In genomic region chr11:122306776-122307479, GRCh38 we compare ENCODE assay signal across 20 cellular contexts.
DNase-seq lines count a peak whose midpoint lies in the region; ATAC-seq lines count a peak whose summit lies in the region.
"Had no signal": no experiment of that assay in that cellular context is flagged by ENCODE, and none has a peak within 500 bp of the region (broad histone marks: within the 10 kb centered on the region; RNA-seq: fewer than 3 reads in every experiment).

No MANE protein-coding gene starts in this region.

- no peaks in the 10 kb centered on the region for H3K27me3 ChIP-seq in CD4-positive, alpha-beta memory T cell (ENCODE audit: insufficient read depth, low read length)
- H3K27me3 ChIP-seq: gastrocnemius medialis had no signal

- no peaks in the 10 kb centered on the region for H3K9me3 Mint-ChIP-seq in CD4-positive, alpha-beta memory T cell
- H3K9me3 Mint-ChIP-seq: naive B cell had no signal

- no peak for ATAC-seq in HG02763 (IDR thresholded peaks at IDR 0.05; ENCODE audit: unreplicated experiment)
- no peak for ATAC-seq in GM21529 (IDR thresholded peaks at IDR 0.05; ENCODE audit: unreplicated experiment)
- no peak for ATAC-seq in HG02610 (IDR thresholded peaks at IDR 0.05; ENCODE audit: unreplicated experiment)
- ATAC-seq: gastrocnemius medialis had no signal

- peaks cover 0 to 4% of the 10 kb centered on the region in 2 donors for H3K27me3 Mint-ChIP-seq in CD4-positive, alpha-beta memory T cell

- no peaks in the 10 kb centered on the region for H3K36me3 Mint-ChIP-seq in CD4-positive, alpha-beta memory T cell
- H3K36me3 Mint-ChIP-seq: activated naive CD8-positive, alpha-beta T cell; naive B cell had no signal

- no peak overlapping the region for H3K27ac Mint-ChIP-seq in CD4-positive, alpha-beta memory T cell
- H3K27ac Mint-ChIP-seq: activated naive CD8-positive, alpha-beta T cell; naive B cell had no signal

- intact Hi-C loops in CD4-positive, alpha-beta memory T cell (cut with micrococcal nuclease) = no loop called here

- no peaks in the 10 kb centered on the region for H3K36me3 ChIP-seq in CD4-positive, alpha-beta memory T cell (ENCODE audit: insufficient read depth, low read length)
- H3K36me3 ChIP-seq: gastrocnemius medialis had no signal

- H3K27ac ChIP-seq in caudate nucleus (ENCODE audit: low read depth, low read length) = peak overlapping the region; percentile 48
- no peak overlapping the region for H3K27ac ChIP-seq in CD4-positive, alpha-beta memory T cell (ENCODE audit: low read depth, low read length)
- H3K27ac ChIP-seq: gastrocnemius medialis, parathyroid adenoma had no signal

- POLR2A ChIA-PET in CD4-positive, alpha-beta memory T cell (lab: Charles Lee; ENCODE audit: partially characterized antibody) = no interaction called here

- no peaks in the 10 kb centered on the region for H3K4me1 ChIP-seq in CD4-positive, alpha-beta memory T cell (ENCODE audit: insufficient read depth, low read length)
- H3K4me1 ChIP-seq: parathyroid adenoma had no signal

- CTCF ChIA-PET in CD4-positive, alpha-beta memory T cell (lab: Charles Lee; ENCODE audit: partially characterized antibody) = no interaction called here

- H3K4me1 Mint-ChIP-seq in CD4-positive, alpha-beta memory T cell = no peaks in the 10 kb centered on the region
- H3K4me1 Mint-ChIP-seq: naive B cell had no signal

- H3K4me3 ChIP-seq in CD4-positive, alpha-beta memory T cell (ENCODE audit: low read length in 2 of 2) = no peak overlapping the region
- H3K4me3 ChIP-seq: gastrocnemius medialis, lung had no signal

- H3K9me3 ChIP-seq in CD4-positive, alpha-beta memory T cell (ENCODE audit: control insufficient read depth in 1 of 2, low read length in 2 of 2) = no peaks in the 10 kb centered on the region
- H3K9me3 ChIP-seq: gastrocnemius medialis had no signal

- H3K4me3 Mint-ChIP-seq in CD4-positive, alpha-beta memory T cell = no peak overlapping the region
- H3K4me3 Mint-ChIP-seq: activated naive CD8-positive, alpha-beta T cell; naive B cell had no signal

- DNase-seq in Ammon's horn (ENCODE audit: low spot score) (peak; percentile 74), caudate nucleus (lab: John Stamatoyannopoulos, UW) (peak in 17 of 61 donors; percentile 4 to 62 (median 33)), iPS DF 19.7 (ENCODE audit: low read depth, low spot score) (peak; percentile 85), pons (ENCODE audit: low spot score) (peak; percentile 89)
- no peak for DNase-seq in CD4-positive, alpha-beta memory T cell
- DNase-seq: activated CD4-positive, CD25-positive, alpha-beta regulatory T cell treated with anti-CD3 and anti-CD28 coated beads, Interleukin-2, amount 50 U/mL, for 72 hours; DND-41; gastrocnemius medialis; islet precursor cell; KBM-7; naive B cell; NCI-H2029 treated with DMSO at 0.1 percent for 48 hours; NCI-H524 treated with DMSO at 0.1 percent for 48 hours; stimulated activated CD4-positive, alpha-beta T cell treated with anti-CD3 and anti-CD28 coated beads, Interleukin-4, amount 100 ng/mL, for 1 hour had no signal

Comparison
In these comparisons a context has a peak if more than half of its experiments do, and no peak if none do; other contexts are left out.
1. DNase-seq: peak in Ammon's horn (single experiment), iPS DF 19.7 (single experiment) and pons (single experiment); none in CD4-positive, alpha-beta memory T cell (0 of 5).